Comparison of ENCODE assay signal across 18 cellular contexts in genomic region chr1:32303997-32304622, GRCh38. TPM values are rescaled to one million over a fixed set of nuclear protein-coding genes. Genes with fewer than 3 reads are reported as not detected.
DNase-seq lines count a peak whose midpoint lies in the region; ATAC-seq and TF ChIP-seq lines count a peak whose summit lies in the region.
"Had no signal": no experiment of that assay in that cellular context is flagged by ENCODE, and none has a peak within 500 bp of the region (broad histone marks: within the 10 kb centered on the region; RNA-seq: fewer than 3 reads in every experiment).

No MANE protein-coding gene starts in this region.

- H3K4me2 ChIP-seq in IMR-90 (ENCODE audit: low read depth, low read length), result no peak overlapping the region; the same call in 1 of the 2 replicates
- H3K4me2 ChIP-seq in Karpas-422 (ENCODE audit: low read depth, low read length, poor library complexity, severe bottlenecking), result no peak overlapping the region
- H3K4me2 ChIP-seq: hepatocyte had no signal

- POLR2A ChIA-PET in IMR-90 (lab: Charles Lee; ENCODE audit: unreplicated experiment), result no interaction called here

- H3K4me1 ChIP-seq in IMR-90 (ENCODE audit: control insufficient read depth, insufficient read depth, low read length) (peaks cover 3% of the 10 kb centered on the region; the same call in 1 of the 2 replicates), Karpas-422 (ENCODE audit: low read length) (peaks cover 13% of the 10 kb centered on the region)
- H3K4me1 ChIP-seq: vagina had no signal

- intact Hi-C loops in left ventricle myocardium superior (cut with micrococcal nuclease) (no loop called here), left cardiac atrium (cut with DNase I) (no loop called here), IMR-90 (cut with micrococcal nuclease) (no loop called here)

- H2AFZ ChIP-seq in IMR-90 (replicated peaks; ENCODE audit: low read length, poor library complexity) (no peak overlapping the region), Karpas-422 (ENCODE audit: low read length) (no peak overlapping the region)
- H2AFZ ChIP-seq: hepatocyte had no signal

- H3K4me3 ChIP-seq in IMR-90 (ENCODE audit: insufficient read depth, low read depth, low read length) (no peak overlapping the region), choroid plexus epithelial cell (ENCODE audit: low read depth, low read length) (no peak overlapping the region), Karpas-422 (ENCODE audit: low read length) (no peak overlapping the region)
- H3K4me3 ChIP-seq: body of pancreas, hepatocyte, SK-N-MC, vagina had no signal

- H3K79me1 ChIP-seq in IMR-90 (ENCODE audit: low read depth in 1 of 2, low read length in 2 of 2), result peaks cover 40 to 71% of the 10 kb centered on the region in 2 experiments

- dilution Hi-C loops in IMR-90 (cut with HindIII; ENCODE audit: low sequenced_read_pairs, unreplicated experiment), result no loop called here

- no peak overlapping the region for H2AK9ac ChIP-seq in IMR-90 (replicated peaks; ENCODE audit: low read depth, low read length, poor library complexity)

- H3K23ac ChIP-seq in IMR-90 (ENCODE audit: low read depth, low read length), result no peak overlapping the region

- H3K56ac ChIP-seq in IMR-90 (ENCODE audit: extremely low read depth, insufficient read depth, low read length), result no peak overlapping the region

- no peaks in the 10 kb centered on the region for H3K27me3 ChIP-seq in IMR-90 (ENCODE audit: control insufficient read depth, insufficient read depth, low read length)
- no peaks in the 10 kb centered on the region for H3K27me3 ChIP-seq in Karpas-422 (ENCODE audit: low read length)
- H3K27me3 ChIP-seq: body of pancreas, hepatocyte, vagina had no signal

- no peak overlapping the region for H2BK120ac ChIP-seq in IMR-90 (ENCODE audit: low read depth, low read length)

- no peak overlapping the region for H2BK20ac ChIP-seq in IMR-90 (ENCODE audit: low read depth, low read length)

- ATAC-seq in left ventricle myocardium superior (peak; percentile 55), left cardiac atrium (no peak), IMR-90 (ENCODE audit: low read depth) (peak; percentile 76)
- ATAC-seq: body of pancreas had no signal

- no peak overlapping the region for H4K8ac ChIP-seq in IMR-90 (ENCODE audit: low read depth in 2 of 2, low read length in 2 of 2)

- H4K20me1 ChIP-seq in IMR-90 (ENCODE audit: insufficient read depth, low read length), result peaks cover 18% of the 10 kb centered on the region; the same call in 1 of the 2 replicates
- 0 out of 2 replicates have a peak, but pooled peaks cover 16% of the 10 kb centered on the region for H4K20me1 ChIP-seq in Karpas-422 (ENCODE audit: insufficient read depth, low read depth, low read length)

- H3K36me3 ChIP-seq in IMR-90 (ENCODE audit: control insufficient read depth, insufficient read depth, low read length), result peaks cover 27% of the 10 kb centered on the region
- peaks cover 58% of the 10 kb centered on the region for H3K36me3 ChIP-seq in Karpas-422 (ENCODE audit: insufficient read depth, low read length)

- in situ Hi-C loops in IMR-90 (cut with MboI; ENCODE audit: low sequenced_read_pairs), result no loop called here

- TF ChIP-seq POLR2A in IMR-90 (IDR thresholded peaks at IDR 0.05; ENCODE audit: low read depth, low read length), result no peak

- H4K5ac ChIP-seq in IMR-90 (ENCODE audit: low read depth, low read length), result no peak overlapping the region

- peak overlapping the region; percentile 38 for H2BK5ac ChIP-seq in IMR-90 (ENCODE audit: low read depth, low read length, poor library complexity, severe bottlenecking)

- H3K4ac ChIP-seq in IMR-90 (ENCODE audit: low read depth, low read length), result no peak overlapping the region

- H2AK5ac ChIP-seq in IMR-90 (ENCODE audit: low read depth, low read length), result no peak overlapping the region

- no peak overlapping the region for H3K9ac ChIP-seq in IMR-90 (ENCODE audit: low read depth, low read length)
- H3K9ac ChIP-seq in Karpas-422 (ENCODE audit: low read length), result no peak overlapping the region

- BruUV-seq in IMR-90 (replicated peaks; lab: Mats Ljungman, UMichigan), result no TSS peak

- 94% methylated on average over 3 of the region's 3 CpGs; no CpG with 5 or more reads in 1 of the 2 experiments for WGBS in IMR-90 (ENCODE audit: extremely low coverage in 2 of 2, insufficient read length in 1 of 2), 2 experiments

- no peaks in the 10 kb centered on the region; the same call in 1 of the 2 replicates for H3K9me3 ChIP-seq in IMR-90 (ENCODE audit: control insufficient read depth, insufficient read depth, low read length)
- no peaks in the 10 kb centered on the region for H3K9me3 ChIP-seq in Karpas-422 (ENCODE audit: low read length)
- H3K9me3 ChIP-seq: body of pancreas, vagina had no signal

- CTCF ChIA-PET in IMR-90 (lab: Yijun Ruan, JAX), result no interaction called here

- no peak overlapping the region for H3K14ac ChIP-seq in IMR-90 (replicated peaks; ENCODE audit: low read depth, low read length)

- peaks cover 97% of the 10 kb centered on the region for H3K79me2 ChIP-seq in Karpas-422 (ENCODE audit: low read length)

- TF ChIP-seq CTCF in IMR-90 (conservative IDR thresholded peaks at IDR 0.05; ENCODE audit: low read depth, low read length), result no peak
- TF ChIP-seq CTCF in choroid plexus epithelial cell (conservative IDR thresholded peaks at IDR 0.05; ENCODE audit: low read depth, low read length), result no peak

- H3K18ac ChIP-seq in IMR-90 (ENCODE audit: low read depth, low read length), result no peak overlapping the region

- H3K9me1 ChIP-seq in IMR-90 (ENCODE audit: insufficient read depth, low read length), result peaks cover 6% of the 10 kb centered on the region; the same call in 1 of the 2 replicates

- H3K9me2 ChIP-seq in Karpas-422 (replicated peaks; ENCODE audit: insufficient read depth, low read length), result no peaks in the 10 kb centered on the region

- H4K91ac ChIP-seq in IMR-90 (ENCODE audit: insufficient read depth, low read depth, low read length), result no peak overlapping the region

- TF ChIP-seq RAD21 in IMR-90 (IDR thresholded peaks at IDR 0.05; ENCODE audit: low read length), result no peak

- H3K27ac ChIP-seq in IMR-90 (ENCODE audit: insufficient read depth, low read length) (no peak overlapping the region), Karpas-422 (ENCODE audit: low read length) (no peak overlapping the region)
- H3K27ac ChIP-seq: body of pancreas, hepatocyte, SK-N-MC, vagina had no signal

- no peak overlapping the region for H2BK15ac ChIP-seq in IMR-90 (ENCODE audit: low read depth, low read length)

- no peak for DNase-seq in left ventricle myocardium superior
- DNase-seq in left cardiac atrium, result no peak
- DNase-seq in IMR-90, result peak; percentile 74
- DNase-seq in choroid plexus epithelial cell (ENCODE audit: low read depth), result peak; percentile 47
- peak; percentile 22 for DNase-seq in stromal cell of bone marrow (ENCODE audit: low read depth)
- DNase-seq in DMS 273 (lab: John Stamatoyannopoulos, UW; ENCODE audit: unreplicated experiment), result no peak
- no peak for DNase-seq in NCI-H1092 (lab: John Stamatoyannopoulos, UW)
- no peak for DNase-seq in Karpas-422
- DNase-seq: activated effector memory CD4-positive, alpha-beta T cell treated with Interleukin-2 at 50 U/mL for 16 hours; body of pancreas; Kasumi-1; NCI-H1694; NCI-H446 treated with DMSO at 0.1 percent for 48 hours; OCI-M1 had no signal

TF ChIP-seq in IMR-90, 13 proteins besides CTCF, POLR2A, EP300 and RAD21 (continues in another document):
- no peak for TF ChIP-seq MAZ (IDR thresholded peaks at IDR 0.05; ENCODE audit: borderline replicate concordance, low read depth, low read length)
- TF ChIP-seq SMC3 (IDR thresholded peaks at IDR 0.05; ENCODE audit: low read depth, low read length), result no peak
- TF ChIP-seq NFE2L2 (IDR thresholded peaks at IDR 0.05; ENCODE audit: low read depth, low read length), result no peak
- TF ChIP-seq MAFK (IDR thresholded peaks at IDR 0.05; ENCODE audit: low read depth, low read length), result no peak
- TF ChIP-seq FOS (IDR thresholded peaks at IDR 0.05; ENCODE audit: low read depth, low read length), result no peak

RNA-seq across cellular contexts. Expression of gene HDAC1, which starts 12.2 kb away (rescaled TPM):
- total RNA-seq in left ventricle myocardium superior (46.1 TPM), left cardiac atrium (10 to 100 TPM; 34.8 to 34.9 TPM), IMR-90 (2012; rRNA removed) (88.9 and 95.5 TPM in 2 replicates)
- 131 and 139 TPM in 2 replicates for polyA plus RNA-seq in IMR-90 (2012; rRNA removed)
- polyA plus RNA-seq in IMR-90 (2012; cell fraction: cytosol; rRNA removed), result 61.2 and 72.2 TPM in 2 replicates
- polyA plus RNA-seq in IMR-90 (2012; cell fraction: nucleus; rRNA removed; ENCODE audit: low replicate concordance), result 148 and 372 TPM in 2 replicates
- total RNA-seq in Karpas-422 (2014; rRNA removed; shearing (Covaris generic); ENCODE audit: low replicate concordance), result 201 and 257 TPM in 2 replicates

RNA-seq across cellular contexts. Expression of gene MARCKSL1, which starts 31.9 kb away (rescaled TPM):
- total RNA-seq in left ventricle myocardium superior, result 15.3 TPM
- total RNA-seq in left cardiac atrium, result 10 to 100 TPM; 34.5 to 53.9 TPM
- total RNA-seq in IMR-90 (2012; rRNA removed), result 34.7 and 37.5 TPM in 2 replicates
- polyA plus RNA-seq in IMR-90 (2012; rRNA removed), result 199 and 218 TPM in 2 replicates
- polyA plus RNA-seq in IMR-90 (2012; cell fraction: cytosol; rRNA removed), result 217 and 260 TPM in 2 replicates
- polyA plus RNA-seq in IMR-90 (2012; cell fraction: nucleus; rRNA removed; ENCODE audit: low replicate concordance), result 68.1 and 74.1 TPM in 2 replicates
- 262 and 391 TPM in 2 replicates for total RNA-seq in Karpas-422 (2014; rRNA removed; shearing (Covaris generic); ENCODE audit: low replicate concordance)

RNA-seq across cellular contexts. Expression of gene LCK, which starts 53.0 kb away (rescaled TPM):
- total RNA-seq in left ventricle myocardium superior, result 0.50 TPM
- 1 to 10 TPM; 1.2 to 2.6 TPM for total RNA-seq in left cardiac atrium
- total RNA-seq in IMR-90 (2012; rRNA removed), result not detected in 2 replicates
- not detected in 2 replicates for polyA plus RNA-seq in IMR-90 (2012; rRNA removed)
- polyA plus RNA-seq in IMR-90 (2012; cell fraction: cytosol; rRNA removed), result not detected in 2 replicates
- 0.05 TPM in 1 of 2 replicates, not detected in the other for polyA plus RNA-seq in IMR-90 (2012; cell fraction: nucleus; rRNA removed; ENCODE audit: low replicate concordance)
- 12.0 and 26.1 TPM in 2 replicates for total RNA-seq in Karpas-422 (2014; rRNA removed; shearing (Covaris generic); ENCODE audit: low replicate concordance)
- total RNA-seq: fibroblast of lung had no signal
- polyA plus RNA-seq: fibroblast of lung had no signal

RNA-seq across cellular contexts. Expression of gene FAM167B, which starts 57.1 kb away (rescaled TPM):
- total RNA-seq in left ventricle myocardium superior (9.1 TPM), left cardiac atrium (1 to 10 TPM; 5.5 to 9.8 TPM), IMR-90 (2012; rRNA removed) (0.18 TPM in 1 of 2 replicates, not detected in the other)
- 0.53 and 0.59 TPM in 2 replicates for polyA plus RNA-seq in IMR-90 (2012; rRNA removed)
- polyA plus RNA-seq in IMR-90 (2012; cell fraction: cytosol; rRNA removed), result 0.62 and 1.0 TPM in 2 replicates
- polyA plus RNA-seq in IMR-90 (2012; cell fraction: nucleus; rRNA removed; ENCODE audit: low replicate concordance), result 1.8 and 3.7 TPM in 2 replicates
- total RNA-seq in Karpas-422 (2014; rRNA removed; shearing (Covaris generic); ENCODE audit: low replicate concordance), result 1.5 TPM in 1 of 2 replicates, not detected in the other

RNA-seq across cellular contexts. Expression of gene FAM229A, which starts 58.2 kb away (rescaled TPM):
- 2.8 TPM for total RNA-seq in left ventricle myocardium superior
- total RNA-seq in left cardiac atrium, result 1 to 10 TPM; 1.8 to 2.6 TPM
- total RNA-seq in IMR-90 (2012; rRNA removed), result 0.28 and 0.36 TPM in 2 replicates
- 3.9 and 4.3 TPM in 2 replicates for polyA plus RNA-seq in IMR-90 (2012; rRNA removed)
- polyA plus RNA-seq in IMR-90 (2012; cell fraction: cytosol; rRNA removed), result 0.64 and 1.4 TPM in 2 replicates
- polyA plus RNA-seq in IMR-90 (2012; cell fraction: nucleus; rRNA removed; ENCODE audit: low replicate concordance), result 73.8 and 94.1 TPM in 2 replicates
- total RNA-seq in Karpas-422 (2014; rRNA removed; shearing (Covaris generic); ENCODE audit: low replicate concordance), result 3.1 and 4.5 TPM in 2 replicates

Comparison
In these comparisons a context has a peak if more than half of its experiments do, and no peak if none do; other contexts are left out.
1. ATAC-seq: peak in left ventricle myocardium superior (single experiment) and IMR-90 (single experiment); none in left cardiac atrium (0 of 2).
2. DNase-seq: peak in IMR-90 (single experiment), choroid plexus epithelial cell (single experiment) and stromal cell of bone marrow (single experiment); none in left ventricle myocardium superior (single experiment), left cardiac atrium (single experiment), DMS 273 (single experiment), NCI-H1092 (single experiment) and Karpas-422 (single experiment).